Comparison of ENCODE assay signal across 8 cellular contexts in the genomic region with DNA sequence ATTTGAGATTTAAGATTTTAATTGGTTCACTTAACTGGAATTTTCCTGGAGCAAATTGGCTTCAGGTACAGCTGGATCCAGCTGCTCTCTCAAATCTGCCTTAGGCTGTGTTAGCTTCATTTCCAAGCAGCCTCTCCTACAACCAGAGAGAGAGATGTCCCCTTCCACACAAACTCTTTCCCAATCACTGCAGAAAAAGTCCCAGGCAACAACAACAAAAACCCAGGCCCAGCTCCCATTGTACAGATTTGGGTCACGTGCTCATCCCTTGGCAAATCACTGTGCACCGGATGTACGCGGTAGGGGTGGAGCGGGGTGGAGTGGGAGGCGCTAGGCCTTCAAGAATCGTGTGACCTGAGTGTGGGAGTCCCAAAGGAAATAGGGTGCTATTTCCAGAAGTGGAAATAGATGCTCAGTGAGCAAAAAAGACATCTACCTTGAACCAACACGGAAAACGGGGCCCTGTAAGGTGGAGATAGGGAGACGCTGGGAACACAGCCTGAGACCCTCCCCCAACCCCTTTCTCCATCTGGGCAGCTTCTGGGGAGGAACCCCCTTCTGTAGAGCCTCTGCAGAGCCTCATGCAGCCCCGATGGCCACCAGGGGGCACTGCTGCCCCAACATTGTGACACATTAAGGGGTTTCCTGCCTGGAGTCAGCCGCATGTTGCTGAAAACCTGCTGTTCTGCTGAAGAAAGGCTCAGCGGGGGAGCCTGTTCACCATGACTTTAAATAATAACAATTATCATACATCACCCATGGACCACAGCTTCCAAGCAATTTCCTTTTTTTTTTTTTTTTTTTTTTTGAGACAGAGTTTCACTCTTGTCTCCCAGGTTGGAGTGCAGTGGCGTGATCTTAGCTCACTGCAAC. TPM values are rescaled to one million over a fixed set of nuclear protein-coding genes. Genes with fewer than 3 reads are reported as not detected.
DNase-seq lines count a peak whose midpoint lies in the region; ATAC-seq, FAIRE-seq and TF ChIP-seq lines count a peak whose summit lies in the region.

No MANE protein-coding gene starts in this region.

- DNase-seq in DMS114 treated with DMSO at 0.1 percent for 48 hours (lab: John Stamatoyannopoulos, UW; ENCODE audit: unreplicated experiment): peak; percentile 47
- DNase-seq in H54 (ENCODE audit: insufficient read length, low spot score): peak; percentile 93
- peak; percentile 10 for DNase-seq in NCI-H128 (lab: John Stamatoyannopoulos, UW; ENCODE audit: unreplicated experiment)
- DNase-seq in T-helper 2 cell: peak; percentile 73 to 88 (median 80)
- DNase-seq in amniotic epithelial cell (ENCODE audit: low read depth): peak; percentile 78
- peak; percentile 94 for DNase-seq in left ventricle myocardium superior
- DNase-seq in retina: peak; percentile 83

- FAIRE-seq in H54 (lab: Jason Lieb, UNC): peak; percentile 62

- no peak for TF ChIP-seq POLR2A in H54 (IDR thresholded peaks at IDR 0.05; ENCODE audit: low read depth, low read length)

- intact Hi-C loops in left ventricle myocardium superior (cut with micrococcal nuclease): no loop called here

- peak; percentile 90 for ATAC-seq in left ventricle myocardium superior
- ATAC-seq in HG03469 (IDR thresholded peaks at IDR 0.05; ENCODE audit: unreplicated experiment): no peak

RNA-seq across cellular contexts. Expression of a gene that starts 25.4 kb away (rescaled TPM):
- 9.8 TPM for total RNA-seq in left ventricle myocardium superior

RNA-seq across cellular contexts. Expression of a gene that starts 36.7 kb away (rescaled TPM):
- 45.7 TPM for total RNA-seq in left ventricle myocardium superior

RNA-seq across cellular contexts. Expression of a gene that starts 48.7 kb away (rescaled TPM):
- 3.1 TPM for total RNA-seq in left ventricle myocardium superior

Comparison
In these comparisons a context has a peak if more than half of its experiments do, and no peak if none do; other contexts are left out.
1. DNase-seq: peak in every context shown above with its lines; median percentile 94 in left ventricle myocardium superior; 93 in H54; 83 in retina; 80 in T-helper 2 cell; 78 in amniotic epithelial cell; 47 in DMS114 treated with DMSO at 0.1 percent for 48 hours; 10 in NCI-H128.